In genomic region chr18:44943201-44943881, GRCh38 we compare ENCODE assay signal across 11 cellular contexts.
DNase-seq lines count a peak whose midpoint lies in the region; ATAC-seq and TF ChIP-seq lines count a peak whose summit lies in the region.
"Had no signal": no experiment of that assay in that cellular context is flagged by ENCODE, and none has a peak within 500 bp of the region (broad histone marks: within the 10 kb centered on the region; RNA-seq: fewer than 3 reads in every experiment).

No MANE protein-coding gene starts in this region.

- ATAC-seq in omental fat pad (ENCODE audit: low FRiP score) (peak; percentile 32), GM18858 (IDR thresholded peaks at IDR 0.05; ENCODE audit: unreplicated experiment) (no peak), HG03521 (IDR thresholded peaks at IDR 0.05; ENCODE audit: unreplicated experiment) (no peak)
- ATAC-seq in activated naive CD8-positive, alpha-beta T cell treated with anti-CD3 and anti-CD28 coated beads, Interleukin-2, amount 50 U/mL, for 24 hours = no peak

- H3K4me3 Mint-ChIP-seq in activated naive CD8-positive, alpha-beta T cell treated with anti-CD3 and anti-CD28 coated beads, Interleukin-2, amount 50 U/mL, for 24 hours = no peak overlapping the region
- H3K4me3 Mint-ChIP-seq: activated CD4-positive, alpha-beta memory T cell treated with anti-CD3 and anti-CD28 coated beads for 36 hours; activated naive CD8-positive, alpha-beta T cell treated with anti-CD3 and anti-CD28 coated beads for 36 hours had no signal

- H3K27me3 Mint-ChIP-seq in activated naive CD8-positive, alpha-beta T cell treated with anti-CD3 and anti-CD28 coated beads, Interleukin-2, amount 50 U/mL, for 24 hours = no peaks in the 10 kb centered on the region

- H3K9me3 Mint-ChIP-seq in activated naive CD8-positive, alpha-beta T cell treated with anti-CD3 and anti-CD28 coated beads, Interleukin-2, amount 50 U/mL, for 24 hours = no peaks in the 10 kb centered on the region
- H3K9me3 Mint-ChIP-seq: activated CD4-positive, alpha-beta memory T cell treated with anti-CD3 and anti-CD28 coated beads for 36 hours; activated naive CD8-positive, alpha-beta T cell treated with anti-CD3 and anti-CD28 coated beads for 36 hours had no signal

- H3K27ac Mint-ChIP-seq in activated naive CD8-positive, alpha-beta T cell treated with anti-CD3 and anti-CD28 coated beads, Interleukin-2, amount 50 U/mL, for 24 hours = no peak overlapping the region
- H3K27ac Mint-ChIP-seq: activated CD4-positive, alpha-beta memory T cell treated with anti-CD3 and anti-CD28 coated beads for 36 hours; activated naive CD8-positive, alpha-beta T cell treated with anti-CD3 and anti-CD28 coated beads for 36 hours had no signal

- no peaks in the 10 kb centered on the region for H3K4me1 Mint-ChIP-seq in activated naive CD8-positive, alpha-beta T cell treated with anti-CD3 and anti-CD28 coated beads, Interleukin-2, amount 50 U/mL, for 24 hours
- H3K4me1 Mint-ChIP-seq: activated naive CD8-positive, alpha-beta T cell treated with anti-CD3 and anti-CD28 coated beads for 36 hours had no signal

- no peaks in the 10 kb centered on the region for H3K36me3 Mint-ChIP-seq in activated naive CD8-positive, alpha-beta T cell treated with anti-CD3 and anti-CD28 coated beads, Interleukin-2, amount 50 U/mL, for 24 hours (ENCODE audit: low read depth)
- H3K36me3 Mint-ChIP-seq: activated CD4-positive, alpha-beta memory T cell treated with anti-CD3 and anti-CD28 coated beads for 36 hours; activated naive CD8-positive, alpha-beta T cell treated with anti-CD3 and anti-CD28 coated beads for 36 hours had no signal

- DNase-seq in Daoy (ENCODE audit: low read depth) = peak; percentile 66
- DNase-seq in NCI-H345 treated with DMSO at 0.1 percent for 48 hours (lab: John Stamatoyannopoulos, UW; ENCODE audit: unreplicated experiment) = peak; percentile 36
- DNase-seq in fibroblast of gingiva (ENCODE audit: low read depth) = peak; percentile 28
- no peak for DNase-seq in omental fat pad (ENCODE audit: low spot score)
- no peak for DNase-seq in activated naive CD8-positive, alpha-beta T cell treated with anti-CD3 and anti-CD28 coated beads, Interleukin-2, amount 50 U/mL, for 24 hours
- DNase-seq in pons (ENCODE audit: low spot score) = no peak
- DNase-seq: activated CD4-positive, alpha-beta memory T cell treated with anti-CD3 and anti-CD28 coated beads for 36 hours; activated naive CD8-positive, alpha-beta T cell treated with anti-CD3 and anti-CD28 coated beads for 36 hours; left ventricle myocardium inferior had no signal

- no peak for TF ChIP-seq CTCF in omental fat pad (IDR thresholded peaks at IDR 0.05)

Comparison
In these comparisons a context has a peak if more than half of its experiments do, and no peak if none do; other contexts are left out.
1. DNase-seq: peak in Daoy (single experiment), NCI-H345 treated with DMSO at 0.1 percent for 48 hours (single experiment) and fibroblast of gingiva (single experiment); none in omental fat pad (single experiment), activated naive CD8-positive, alpha-beta T cell treated with anti-CD3 and anti-CD28 coated beads, Interleukin-2, amount 50 U/mL, for 24 hours (single experiment) and pons (single experiment).